ENCODE assay signal across 11 cellular contexts in the genomic region with DNA sequence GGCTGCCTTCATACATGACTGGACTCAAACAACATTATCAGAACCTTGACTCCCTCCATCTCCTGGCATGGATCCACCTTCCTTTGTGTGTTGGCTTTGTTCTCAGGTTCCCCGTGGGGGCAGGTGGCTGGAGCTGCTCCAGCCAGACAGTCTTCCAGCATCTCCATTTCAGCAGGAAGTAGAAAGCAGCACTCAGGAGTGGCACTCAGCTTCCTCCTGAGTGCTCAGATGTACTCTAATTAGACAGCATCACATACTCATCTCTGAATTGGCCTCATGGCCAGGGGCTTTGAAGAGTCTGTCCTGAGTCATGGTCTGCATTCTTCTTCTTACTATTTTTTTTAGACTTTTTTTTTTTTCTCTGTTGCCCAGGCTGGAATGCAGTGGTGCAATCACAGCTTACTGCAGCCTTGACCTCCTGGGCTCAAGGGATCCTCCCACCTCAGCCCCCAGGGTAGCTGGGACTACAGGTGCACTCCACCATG. TPM values are rescaled to one million over a fixed set of nuclear protein-coding genes. Genes with fewer than 3 reads are reported as not detected.
DNase-seq lines count a peak whose midpoint lies in the region; ATAC-seq and TF ChIP-seq lines count a peak whose summit lies in the region.
"Had no signal": no experiment of that assay in that cellular context is flagged by ENCODE, and none has a peak within 500 bp of the region (broad histone marks: within the 10 kb centered on the region; RNA-seq: fewer than 3 reads in every experiment).

No MANE protein-coding gene starts in this region.

- H3K9me3 ChIP-seq in colonic mucosa (no peaks in the 10 kb centered on the region), smooth muscle cell (replicated peaks; ENCODE audit: low read depth) (no peaks in the 10 kb centered on the region), A673 (ENCODE audit: low read depth, low read length, poor library complexity, severe bottlenecking) (no peaks in the 10 kb centered on the region), transverse colon (no peaks in the 10 kb centered on the region)

- H3K9ac ChIP-seq in colonic mucosa (ENCODE audit: low read depth in 2 of 2, low read length in 2 of 2) (no peak overlapping the region), smooth muscle cell (ENCODE audit: low read depth) (no peak overlapping the region)

- H3K4me2 ChIP-seq in smooth muscle cell = peak overlapping the region; percentile 64

- H3K4me1 ChIP-seq in colonic mucosa (no peaks in the 10 kb centered on the region), smooth muscle cell (ENCODE audit: low read depth) (no peaks in the 10 kb centered on the region), A673 (ENCODE audit: insufficient read depth, low read length, poor library complexity, severe bottlenecking) (no peaks in the 10 kb centered on the region), transverse colon (no peaks in the 10 kb centered on the region)

- no peak overlapping the region for H3K4me3 ChIP-seq in colonic mucosa
- no peak overlapping the region for H3K4me3 ChIP-seq in smooth muscle cell
- H3K4me3 ChIP-seq in A673 (ENCODE audit: low read depth, low read length, poor library complexity, severe bottlenecking) = no peak overlapping the region
- H3K4me3 ChIP-seq in transverse colon = no peak overlapping the region

- in situ Hi-C loops in transverse colon (cut with MboI; ENCODE audit: low pct_ligation_motif_present in 1 of 4, low pct_unique_long_range_greater_than_20kb in 1 of 4, low sequenced_read_pairs in 3 of 4) = no loop called here

- H3K36me3 Mint-ChIP-seq in activated CD8-positive, alpha-beta memory T cell treated with anti-CD3 and anti-CD28 coated beads, Interleukin-2, amount 10 ng/mL, durations not matched to agents 7 days and 5 days = peaks cover 25% of the 10 kb centered on the region

- no peaks in the 10 kb centered on the region for H3K27me3 ChIP-seq in colonic mucosa
- peaks cover 10% of the 10 kb centered on the region for H3K27me3 ChIP-seq in smooth muscle cell (ENCODE audit: low read depth)
- no peaks in the 10 kb centered on the region for H3K27me3 ChIP-seq in A673 (replicated peaks; ENCODE audit: insufficient read depth, low read depth, low read length, poor library complexity)
- H3K27me3 ChIP-seq in transverse colon = no peaks in the 10 kb centered on the region

- H3K36me3 ChIP-seq in colonic mucosa (no peaks in the 10 kb centered on the region), smooth muscle cell (ENCODE audit: low read depth) (no peaks in the 10 kb centered on the region), A673 (ENCODE audit: insufficient read depth, low read length, poor library complexity, severe bottlenecking) (no peaks in the 10 kb centered on the region), transverse colon (no peaks in the 10 kb centered on the region)

- CTCF ChIA-PET in activated CD8-positive, alpha-beta memory T cell treated with anti-CD3 and anti-CD28 coated beads, Interleukin-2, amount 10 ng/mL, durations not matched to agents 7 days and 5 days (lab: Charles Lee) = interaction anchor here (0.9 to 2.5 kb wide), 4 partner anchors 12 to 276 kb away, joined by 3 to 11 read pairs (median 4); no protein-coding TSS in a partner anchor
- CTCF ChIA-PET in A673 (lab: Charles Lee) = no interaction called here

- TF ChIP-seq EP300 in transverse colon (IDR thresholded peaks at IDR 0.05; ENCODE audit: low read depth) = no peak

- peaks cover 24% of the 10 kb centered on the region for H3K4me1 Mint-ChIP-seq in activated CD8-positive, alpha-beta memory T cell treated with anti-CD3 and anti-CD28 coated beads, Interleukin-2, amount 10 ng/mL, durations not matched to agents 7 days and 5 days

- no TSS peak for BruUV-seq in A673 (replicated peaks; lab: Mats Ljungman, UMichigan)

- intact Hi-C loops in colonic mucosa (cut with DNase I) = no loop called here
- intact Hi-C loops in A673 (cut with micrococcal nuclease; ENCODE audit: unreplicated experiment) = no loop called here
- intact Hi-C loops in transverse colon (cut with DNase I; ENCODE audit: low total_unique reads) = no loop called here

- ATAC-seq in activated CD8-positive, alpha-beta memory T cell treated with anti-CD3 and anti-CD28 coated beads, Interleukin-2, amount 10 ng/mL, durations not matched to agents 7 days and 5 days = no peak
- ATAC-seq: HCT116, Right ventricle myocardium inferior had no signal

- H4K20me1 ChIP-seq in smooth muscle cell (ENCODE audit: low read depth) = no peaks in the 10 kb centered on the region

- no peaks in the 10 kb centered on the region for H3K79me2 ChIP-seq in smooth muscle cell (ENCODE audit: low read depth)

- peaks cover 5% of the 10 kb centered on the region for H3K9me3 Mint-ChIP-seq in activated CD8-positive, alpha-beta memory T cell treated with anti-CD3 and anti-CD28 coated beads, Interleukin-2, amount 10 ng/mL, durations not matched to agents 7 days and 5 days (ENCODE audit: low read depth)
- H3K9me3 Mint-ChIP-seq: endodermal cell had no signal

- H3K27ac ChIP-seq in colonic mucosa = no peak overlapping the region
- H3K27ac ChIP-seq in smooth muscle cell (ENCODE audit: low read depth) = peak overlapping the region; percentile 85
- H3K27ac ChIP-seq in A673 (ENCODE audit: low read depth, low read length, poor library complexity, severe bottlenecking) = no peak overlapping the region
- H3K27ac ChIP-seq in transverse colon = no peak overlapping the region

- 70% methylated on average over 1 of the region's 1 CpG for WGBS in smooth muscle cell (ENCODE audit: low lambda C conversion rate)
- WGBS in transverse colon (ENCODE audit: low coverage in 1 of 2), 2 donors = 14 to 33% methylated on average over 1 of the region's 1 CpG

- H3K27ac Mint-ChIP-seq in activated CD8-positive, alpha-beta memory T cell treated with anti-CD3 and anti-CD28 coated beads, Interleukin-2, amount 10 ng/mL, durations not matched to agents 7 days and 5 days = peak overlapping the region; percentile 67
- H3K27ac Mint-ChIP-seq: endodermal cell had no signal

- POLR2A ChIA-PET in A673 (lab: Charles Lee; ENCODE audit: low non-redundant PET) = no interaction called here

- peaks cover 3% of the 10 kb centered on the region for H3F3A ChIP-seq in smooth muscle cell (ENCODE audit: low read depth)

- DNase-seq in activated CD8-positive, alpha-beta memory T cell treated with anti-CD3 and anti-CD28 coated beads, Interleukin-2, amount 10 ng/mL, durations not matched to agents 7 days and 5 days = no peak
- DNase-seq in activated CD8-positive, alpha-beta memory T cell treated with anti-CD3 and anti-CD28 coated beads, Interleukin-2, amount 50 U/mL, for 4 hours = no peak
- DNase-seq in NCI-H2227 (lab: John Stamatoyannopoulos, UW; ENCODE audit: unreplicated experiment) (peak; percentile 86), colonic mucosa (peak; percentile 66), smooth muscle cell (lab: John Stamatoyannopoulos, UW; ENCODE audit: unreplicated experiment) (no peak), A673 (ENCODE audit: low spot score) (no peak), transverse colon (no peak), OCI-M2 (lab: John Stamatoyannopoulos, UW; ENCODE audit: unreplicated experiment) (no peak)
- DNase-seq: endodermal cell had no signal

- no peak overlapping the region for H2AFZ ChIP-seq in smooth muscle cell (ENCODE audit: low read depth)

- H3K4me3 Mint-ChIP-seq in activated CD8-positive, alpha-beta memory T cell treated with anti-CD3 and anti-CD28 coated beads, Interleukin-2, amount 10 ng/mL, durations not matched to agents 7 days and 5 days = no peak overlapping the region
- H3K4me3 Mint-ChIP-seq: endodermal cell had no signal

- TF ChIP-seq POLR2A in transverse colon (IDR thresholded peaks at IDR 0.05) = no peak

- peaks cover 4% of the 10 kb centered on the region for H3K27me3 Mint-ChIP-seq in activated CD8-positive, alpha-beta memory T cell treated with anti-CD3 and anti-CD28 coated beads, Interleukin-2, amount 10 ng/mL, durations not matched to agents 7 days and 5 days

- TF ChIP-seq CTCF in colonic mucosa (IDR thresholded peaks at IDR 0.05) = no peak
- TF ChIP-seq CTCF in smooth muscle cell (IDR thresholded peaks at IDR 0.05; ENCODE audit: borderline replicate concordance, insufficient read depth, poor library complexity, severe bottlenecking) = no peak
- TF ChIP-seq CTCF in A673 (conservative IDR thresholded peaks at IDR 0.05; ENCODE audit: low read depth, low read length) = no peak
- no peak for TF ChIP-seq CTCF in transverse colon (IDR thresholded peaks at IDR 0.05)

RNA-seq across cellular contexts. Expression of a gene that starts 27.9 kb away (rescaled TPM):
- not detected for total RNA-seq in activated CD8-positive, alpha-beta memory T cell treated with anti-CD3 and anti-CD28 coated beads, Interleukin-2, amount 10 ng/mL, durations not matched to agents 7 days and 5 days
- not detected for total RNA-seq in colonic mucosa
- not detected in 2 replicates for total RNA-seq in smooth muscle cell
- polyA plus RNA-seq in smooth muscle cell = not detected in 2 replicates
- not detected in 2 replicates for total RNA-seq in A673 (2021)
- total RNA-seq in transverse colon = under 1 TPM in 1 of 4 donors, not detected in 3; 0.41 TPM
- total RNA-seq: endodermal cell had no signal

RNA-seq across cellular contexts. Expression of a gene that starts 45.1 kb away (rescaled TPM):
- total RNA-seq in activated CD8-positive, alpha-beta memory T cell treated with anti-CD3 and anti-CD28 coated beads, Interleukin-2, amount 10 ng/mL, durations not matched to agents 7 days and 5 days = 10 to 100 TPM; 17.6 to 21.9 TPM
- total RNA-seq in colonic mucosa (10 to 100 TPM; 20.5 to 25.8 TPM), smooth muscle cell (27.6 and 33.8 TPM in 2 replicates), A673 (2021) (30.7 and 33.3 TPM in 2 replicates), transverse colon (100 to 1,000 TPM in 2 of 4 donors, 10 to 100 TPM in 1, 1 to 10 TPM in 1; 7.8 to 119 (median 75.3) TPM)
- polyA plus RNA-seq in smooth muscle cell = 9.3 and 9.5 TPM in 2 replicates

Comparison
In these comparisons a context has a peak if more than half of its experiments do, and no peak if none do; other contexts are left out.
1. DNase-seq: peak in NCI-H2227 (single experiment) and colonic mucosa (single experiment); none in activated CD8-positive, alpha-beta memory T cell treated with anti-CD3 and anti-CD28 coated beads, Interleukin-2, amount 10 ng/mL, durations not matched to agents 7 days and 5 days (single experiment), activated CD8-positive, alpha-beta memory T cell treated with anti-CD3 and anti-CD28 coated beads, Interleukin-2, amount 50 U/mL, for 4 hours (single experiment), smooth muscle cell (single experiment), A673 (single experiment), transverse colon (single experiment) and OCI-M2 (single experiment).